Comparison of ENCODE assay signal across 1 cellular context in the genomic region with DNA sequence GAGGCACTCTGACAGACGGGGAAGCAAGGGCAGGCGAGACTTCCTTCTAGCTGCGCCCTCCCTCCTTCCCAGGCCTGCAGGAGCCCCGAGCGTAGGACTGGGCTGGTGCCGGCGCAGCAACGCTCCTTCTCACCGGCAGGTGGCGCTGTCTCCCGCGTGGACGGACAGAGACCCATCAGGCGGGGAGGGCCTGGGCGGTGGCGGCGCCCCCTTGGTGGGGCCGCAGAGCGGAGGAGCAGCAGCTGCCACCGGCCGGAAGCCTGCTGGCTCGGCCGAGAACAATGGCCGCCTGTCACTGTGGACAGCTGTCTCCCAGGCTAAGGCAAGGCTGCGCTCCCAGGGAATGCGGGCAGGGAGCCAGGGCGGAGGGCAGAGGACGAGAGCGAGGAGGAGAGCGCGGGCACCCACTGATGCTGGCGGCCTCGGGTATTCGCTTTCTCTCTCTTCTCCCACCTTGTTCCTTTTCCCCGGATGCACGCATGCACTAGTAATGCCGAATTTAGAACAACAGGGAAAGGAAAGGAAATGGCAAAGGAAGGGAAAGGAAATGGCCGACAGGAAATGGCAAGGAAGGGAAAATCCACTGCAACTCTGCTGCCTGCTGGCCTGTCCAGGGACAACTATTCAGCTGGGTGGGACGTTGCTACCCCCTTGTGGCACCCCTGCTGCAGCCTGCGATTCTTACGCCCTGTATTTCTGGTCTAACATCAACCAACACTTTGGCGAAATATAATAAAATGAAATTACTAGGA.
TF ChIP-seq lines count a peak whose summit lies in the region.

No MANE protein-coding gene starts in this region.

TF ChIP-seq in HEK293, 187 proteins besides CTCF, POLR2A, EP300 and RAD21 (continued from another document and continues in another):
- peak; percentile 40; the same call in 1 of the 2 replicates for TF ChIP-seq PRDM2 (tag by site-specific recombination; IDR thresholded peaks at IDR 0.05; ENCODE audit: borderline replicate concordance)
- peak; percentile 71; the same call in 1 of the 2 replicates for TF ChIP-seq ZNF394 (tag by site-specific recombination; IDR thresholded peaks at IDR 0.05; ENCODE audit: borderline replicate concordance)
- TF ChIP-seq ZNF157 (tag by site-specific recombination; IDR thresholded peaks at IDR 0.05): no peak
- TF ChIP-seq ZNF292 (tag by site-specific recombination; IDR thresholded peaks at IDR 0.05; ENCODE audit: borderline replicate concordance, low read depth): no peak
- 0 out of 2 replicates have a peak, but pooled peaks have one; percentile 18 for TF ChIP-seq ZNF600 (tag by site-specific recombination; IDR thresholded peaks at IDR 0.05)
- peak; percentile 94 for TF ChIP-seq ZFP69B (tag by site-specific recombination; IDR thresholded peaks at IDR 0.05)
- TF ChIP-seq GLIS1 (tag by site-specific recombination; IDR thresholded peaks at IDR 0.05): peak; percentile 63
- peak; percentile 93 for TF ChIP-seq IKZF3 (tag by site-specific recombination; IDR thresholded peaks at IDR 0.05)
- peak; percentile 44; the same call in 1 of the 2 replicates for TF ChIP-seq ZBTB8A (tag by site-specific recombination; IDR thresholded peaks at IDR 0.05)
- TF ChIP-seq ZSCAN18 (tag by site-specific recombination; IDR thresholded peaks at IDR 0.05): no peak
- TF ChIP-seq SP2 (tag by site-specific recombination; IDR thresholded peaks at IDR 0.05): peak; percentile 42
- peak; percentile 97 for TF ChIP-seq ZNF2 (tag by site-specific recombination; IDR thresholded peaks at IDR 0.05)
- peak; percentile 64; the same call in 1 of the 2 replicates for TF ChIP-seq ZNF24 (tag by site-specific recombination; IDR thresholded peaks at IDR 0.05)
- TF ChIP-seq HOXD13 (CRISPR knock-in tag; IDR thresholded peaks at IDR 0.05; ENCODE audit: borderline replicate concordance): no peak
- no peak for TF ChIP-seq ZFP3 (tag by site-specific recombination; IDR thresholded peaks at IDR 0.05; ENCODE audit: low read depth)
- TF ChIP-seq ZEB2 (tag by site-specific recombination; IDR thresholded peaks at IDR 0.05): peak; percentile 84
- TF ChIP-seq BCL11B (tag by site-specific recombination; IDR thresholded peaks at IDR 0.05; ENCODE audit: low read depth): peak; percentile 82; the same call in 1 of the 2 replicates
- TF ChIP-seq ZBTB44 (tag by site-specific recombination; IDR thresholded peaks at IDR 0.05): 0 out of 2 replicates have a peak, but pooled peaks have one; percentile 31
- TF ChIP-seq EGR2 (tag by site-specific recombination; IDR thresholded peaks at IDR 0.05; ENCODE audit: low read depth): peak; percentile 70
- peak; percentile 96 for TF ChIP-seq GLIS2 (tag by site-specific recombination; IDR thresholded peaks at IDR 0.05)
- no peak for TF ChIP-seq GLI2 (tag by site-specific recombination; IDR thresholded peaks at IDR 0.05; ENCODE audit: borderline replicate concordance, low read depth)
- no peak for TF ChIP-seq ZNF19 (tag by site-specific recombination; IDR thresholded peaks at IDR 0.05; ENCODE audit: low read depth)
- TF ChIP-seq ZNF266 (tag by site-specific recombination; IDR thresholded peaks at IDR 0.05; ENCODE audit: low read depth): no peak
- no peak for TF ChIP-seq TRIM28 (IDR thresholded peaks at IDR 0.05; ENCODE audit: borderline replicate concordance, low read length)
- no peak for TF ChIP-seq KLF10 (tag by site-specific recombination; IDR thresholded peaks at IDR 0.05)
- TF ChIP-seq MEIS1 (CRISPR knock-in tag; IDR thresholded peaks at IDR 0.05; ENCODE audit: borderline replicate concordance): no peak
- no peak for TF ChIP-seq ZNF202 (tag by site-specific recombination; IDR thresholded peaks at IDR 0.05; ENCODE audit: borderline replicate concordance)
- TF ChIP-seq ZNF585B (tag by site-specific recombination; IDR thresholded peaks at IDR 0.05): no peak
- TF ChIP-seq ZNF341 (tag by site-specific recombination; IDR thresholded peaks at IDR 0.05; ENCODE audit: low read depth): peak; percentile 12; the same call in 1 of the 2 replicates
- peak; percentile 73 for TF ChIP-seq ZNF629 (tag by site-specific recombination; IDR thresholded peaks at IDR 0.05)
- peak; percentile 34; the same call in 1 of the 2 replicates for TF ChIP-seq ZNF223 (tag by site-specific recombination; IDR thresholded peaks at IDR 0.05)
- TF ChIP-seq ZNF707 (tag by site-specific recombination; IDR thresholded peaks at IDR 0.05): no peak
- TF ChIP-seq PRDM1 (tag by site-specific recombination; IDR thresholded peaks at IDR 0.05): peak; percentile 98
- no peak for TF ChIP-seq ZNF146 (tag by site-specific recombination; IDR thresholded peaks at IDR 0.05)
- no peak for TF ChIP-seq ZNF571 (tag by site-specific recombination; IDR thresholded peaks at IDR 0.05)
- TF ChIP-seq OSR2 (tag by site-specific recombination; IDR thresholded peaks at IDR 0.05): peak; percentile 71
- TF ChIP-seq ZNF112 (tag by site-specific recombination; IDR thresholded peaks at IDR 0.05): no peak
- TF ChIP-seq ZNF366 (tag by site-specific recombination; conservative IDR thresholded peaks at IDR 0.05): peak; percentile 82
- TF ChIP-seq, protein P1, sequence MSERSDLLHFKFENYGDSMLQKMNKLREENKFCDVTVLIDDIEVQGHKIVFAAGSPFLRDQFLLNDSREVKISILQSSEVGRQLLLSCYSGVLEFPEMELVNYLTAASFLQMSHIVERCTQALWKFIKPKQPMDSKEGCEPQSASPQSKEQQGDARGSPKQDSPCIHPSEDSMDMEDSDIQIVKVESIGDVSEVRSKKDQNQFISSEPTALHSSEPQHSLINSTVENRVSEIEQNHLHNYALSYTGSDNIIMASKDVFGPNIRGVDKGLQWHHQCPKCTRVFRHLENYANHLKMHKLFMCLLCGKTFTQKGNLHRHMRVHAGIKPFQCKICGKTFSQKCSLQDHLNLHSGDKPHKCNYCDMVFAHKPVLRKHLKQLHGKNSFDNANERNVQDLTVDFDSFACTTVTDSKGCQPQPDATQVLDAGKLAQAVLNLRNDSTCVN (tag by site-specific recombination; optimal IDR thresholded peaks at IDR 0.05): peak; percentile 78
- no peak for TF ChIP-seq ZNF175 (tag by site-specific recombination; IDR thresholded peaks at IDR 0.05)
- no peak for TF ChIP-seq ZNF704 (tag by site-specific recombination; IDR thresholded peaks at IDR 0.05)
- TF ChIP-seq ZNF561 (tag by site-specific recombination; IDR thresholded peaks at IDR 0.05; ENCODE audit: borderline replicate concordance): peak; percentile 56; the same call in 1 of the 2 replicates
- TF ChIP-seq ZNF624 (tag by site-specific recombination; IDR thresholded peaks at IDR 0.05): no peak
- peak; percentile 98 for TF ChIP-seq ZSCAN30 (tag by site-specific recombination; IDR thresholded peaks at IDR 0.05)
- TF ChIP-seq ZNF76 (tag by site-specific recombination; IDR thresholded peaks at IDR 0.05; ENCODE audit: borderline replicate concordance, low read depth): 0 out of 2 replicates have a peak, but pooled peaks have one; percentile 31
- peak; percentile 93 for TF ChIP-seq PRDM10 (tag by site-specific recombination; IDR thresholded peaks at IDR 0.05)
